In the genomic region with DNA sequence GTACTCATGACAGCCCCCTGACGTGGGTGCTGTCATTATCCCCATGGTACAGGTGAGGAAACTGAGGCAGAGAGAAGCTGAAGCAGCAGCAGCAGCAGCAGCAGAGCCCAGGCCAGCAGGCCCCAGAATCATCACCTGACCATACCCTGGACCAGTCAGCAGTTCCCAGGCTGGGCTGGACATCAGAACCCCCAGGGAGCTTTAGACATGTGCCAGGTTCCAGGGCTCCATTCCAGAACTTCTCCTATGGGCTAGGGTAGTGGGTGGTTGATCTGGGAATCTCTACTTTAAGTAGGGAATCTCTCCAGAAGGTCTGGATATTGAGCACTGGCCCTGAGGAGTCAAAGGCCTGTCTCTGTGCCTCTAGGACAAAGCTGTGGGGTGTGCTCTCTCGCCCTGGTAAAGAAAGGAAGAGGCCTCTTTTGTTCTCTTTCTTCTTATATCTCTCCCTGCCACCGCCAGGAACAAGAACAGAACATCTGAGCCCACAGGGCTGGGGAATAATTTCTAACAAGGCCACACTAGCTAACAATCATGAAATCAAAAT, we compare ENCODE assay signal across 10 cellular contexts. TPM values are rescaled to one million over a fixed set of nuclear protein-coding genes. Genes with fewer than 3 reads are reported as not detected.
A peak's percentile ranks its signal among the peaks of the same experiment; 100 is the strongest.
DNase-seq lines count a peak whose midpoint lies in the region; ATAC-seq and TF ChIP-seq lines count a peak whose summit lies in the region.
"Had no signal": no experiment of that assay in that cellular context is flagged by ENCODE, and none has a peak within 500 bp of the region (broad histone marks: within the 10 kb centered on the region; RNA-seq: fewer than 3 reads in every experiment).

No MANE protein-coding gene starts in this region.

- WGBS in esophagus muscularis mucosa: 58% methylated on average over 3 of the region's 3 CpGs

- in situ Hi-C loops in KBM-7 (cut with MboI; ENCODE audit: low pct_unique_long_range_greater_than_20kb, low sequenced_read_pairs): no loop called here

- H3K27me3 ChIP-seq in AG04450 (ENCODE audit: control insufficient read depth, insufficient read depth, low read length) (no peaks in the 10 kb centered on the region), Peyer's patch (no peaks in the 10 kb centered on the region), esophagus muscularis mucosa (no peaks in the 10 kb centered on the region)

- no peak for DNase-seq in AG04450 (ENCODE audit: low read depth, low spot score)
- DNase-seq in Peyer's patch: no peak
- DNase-seq in esophagus muscularis mucosa (ENCODE audit: extremely low spot score): no peak
- peak; percentile 58 for DNase-seq in pons (ENCODE audit: low spot score)
- DNase-seq in KBM-7: no peak
- DNase-seq in NCI-H774 (lab: John Stamatoyannopoulos, UW): no peak
- DNase-seq in activated effector memory CD4-positive, alpha-beta T cell treated with Interleukin-2 at 50 U/mL for 16 hours: no peak
- DNase-seq: NCI-H2171; stimulated activated CD4-positive, alpha-beta T cell treated with anti-CD3 and anti-CD28 coated beads, Interleukin-4, amount 100 ng/mL, for 4 hours had no signal

- no peak for TF ChIP-seq CTCF in AG04450 (IDR thresholded peaks at IDR 0.05; ENCODE audit: low read depth, low read length)
- no peak for TF ChIP-seq CTCF in Peyer's patch (IDR thresholded peaks at IDR 0.05)
- TF ChIP-seq CTCF in esophagus muscularis mucosa (IDR thresholded peaks at IDR 0.05): no peak

- POLR2A ChIA-PET in AG04450 (lab: Yijun Ruan, JAX): interaction anchor here (1.1 kb wide), 1 partner anchor 11 kb away, joined by 4 read pairs; no protein-coding TSS in a partner anchor

- no peak for TF ChIP-seq POLR2A in Peyer's patch (IDR thresholded peaks at IDR 0.05)
- no peak for TF ChIP-seq POLR2A in esophagus muscularis mucosa (IDR thresholded peaks at IDR 0.05; ENCODE audit: low read depth)

- H3K36me3 ChIP-seq in Peyer's patch: peaks cover 0 to 71% (median 0%) of the 10 kb centered on the region in 3 donors
- H3K36me3 ChIP-seq in esophagus muscularis mucosa: peaks cover 37 to 95% (median 91%) of the 10 kb centered on the region in 4 donors

- H3K27ac ChIP-seq in AG04450 (ENCODE audit: low read depth, low read length): peak overlapping the region; percentile 70
- H3K27ac ChIP-seq in Peyer's patch: peak overlapping the region; percentile 6 to 71 (median 46)
- peak overlapping the region; percentile 60 to 81 (median 69) for H3K27ac ChIP-seq in esophagus muscularis mucosa (replicated peaks in 1 of 4)

- no peak for ATAC-seq in GM18873 (IDR thresholded peaks at IDR 0.05; ENCODE audit: low FRiP score, unreplicated experiment)

- CTCF ChIA-PET in AG04450 (lab: Charles Lee): interaction anchor here (1.5 kb wide), 1 partner anchor 114 kb away, joined by 5 read pairs; no protein-coding TSS in a partner anchor

- intact Hi-C loops in esophagus muscularis mucosa (cut with DNase I): no loop called here

- H3K9me3 ChIP-seq in AG04450 (ENCODE audit: control insufficient read depth, insufficient read depth, low read length) (no peaks in the 10 kb centered on the region; the same call in 1 of the 2 replicates), Peyer's patch (no peaks in the 10 kb centered on the region), esophagus muscularis mucosa (no peaks in the 10 kb centered on the region)

- no peak for TF ChIP-seq EP300 in esophagus muscularis mucosa (IDR thresholded peaks at IDR 0.05)

- H3K4me1 ChIP-seq in Peyer's patch (peaks cover 0 to 22% (median 0%) of the 10 kb centered on the region in 4 donors), esophagus muscularis mucosa (peaks cover 30 to 37% (median 35%) of the 10 kb centered on the region in 4 donors)

- H3K4me3 ChIP-seq in AG04450 (ENCODE audit: low read depth, low read length) (no peak overlapping the region), Peyer's patch (no peak overlapping the region), esophagus muscularis mucosa (no peak overlapping the region)

RNA-seq across cellular contexts. Expression of a gene that starts 26.6 kb away (rescaled TPM):
- polyA plus RNA-seq in AG04450 (2011; rRNA removed): 8.3 and 12.2 TPM in 2 replicates
- 5.2 and 5.3 TPM in 2 replicates for polyA minus RNA-seq in AG04450 (2011; rRNA and poly(A)+ RNA removed)
- 10 to 100 TPM in 2 of 4 donors, 1 to 10 TPM in 2; 5.1 to 14.2 (median 12.0) TPM for total RNA-seq in Peyer's patch
- total RNA-seq in esophagus muscularis mucosa: 100 to 1,000 TPM in 1 of 4 donors, 10 to 100 TPM in 3; 26.2 to 182 (median 54.3) TPM

RNA-seq across cellular contexts. Expression of a gene that starts 44.4 kb away (rescaled TPM):
- polyA plus RNA-seq in AG04450 (2011; rRNA removed): 36.8 and 37.2 TPM in 2 replicates
- polyA minus RNA-seq in AG04450 (2011; rRNA and poly(A)+ RNA removed): 33.8 and 40.5 TPM in 2 replicates
- total RNA-seq in Peyer's patch: 10 to 100 TPM; 39.1 to 56.1 (median 51.4) TPM
- 100 to 1,000 TPM in 1 of 4 donors, 10 to 100 TPM in 3; 39.4 to 108 (median 75.3) TPM for total RNA-seq in esophagus muscularis mucosa

RNA-seq across cellular contexts. Expression of a gene that starts 46.8 kb away (rescaled TPM):
- 5.0 and 7.8 TPM in 2 replicates for polyA plus RNA-seq in AG04450 (2011; rRNA removed)
- 18.2 and 20.5 TPM in 2 replicates for polyA minus RNA-seq in AG04450 (2011; rRNA and poly(A)+ RNA removed)
- total RNA-seq in Peyer's patch (100 to 1,000 TPM in 1 of 4 donors, 10 to 100 TPM in 3; 19.3 to 102 (median 60.6) TPM), esophagus muscularis mucosa (10 to 100 TPM; 13.9 to 18.3 (median 15.6) TPM)
